ENCODE assay signal across 8 cellular contexts in genomic region chr11:94129505-94130335, GRCh38. TPM values are rescaled to one million over a fixed set of nuclear protein-coding genes. Genes with fewer than 3 reads are reported as not detected.
DNase-seq lines count a peak whose midpoint lies in the region; ATAC-seq, FAIRE-seq and TF ChIP-seq lines count a peak whose summit lies in the region.

No MANE protein-coding gene starts in this region.

- no peaks in the 10 kb centered on the region for H3K36me3 ChIP-seq in cardiac muscle cell
- H3K36me3 ChIP-seq in SJSA1, result peaks cover 6% of the 10 kb centered on the region
- H3K36me3 ChIP-seq in gastroesophageal sphincter, result no peaks in the 10 kb centered on the region

- no peak for ATAC-seq in left ventricle myocardium superior
- peak; percentile 78 for ATAC-seq in gastroesophageal sphincter
- ATAC-seq in sciatic nerve, result peak; percentile 77
- no peak for ATAC-seq in GM19452 (IDR thresholded peaks at IDR 0.05; ENCODE audit: unreplicated experiment)

- no peaks in the 10 kb centered on the region for H3K27me3 ChIP-seq in cardiac muscle cell
- H3K27me3 ChIP-seq in SJSA1 (replicated peaks), result no peaks in the 10 kb centered on the region
- no peaks in the 10 kb centered on the region for H3K27me3 ChIP-seq in gastroesophageal sphincter

- H3K27ac ChIP-seq in cardiac muscle cell, result peak overlapping the region; percentile 97
- H3K27ac ChIP-seq in SJSA1, result peak overlapping the region; percentile 96
- H3K27ac ChIP-seq in gastroesophageal sphincter, result peak overlapping the region; percentile 62 to 97 (median 92)

- H3K9me3 ChIP-seq in cardiac muscle cell (ENCODE audit: low read depth), result no peaks in the 10 kb centered on the region
- H3K9me3 ChIP-seq in SJSA1 (replicated peaks), result no peaks in the 10 kb centered on the region
- no peaks in the 10 kb centered on the region for H3K9me3 ChIP-seq in gastroesophageal sphincter

- H3K4me1 ChIP-seq in cardiac muscle cell (ENCODE audit: low read depth), result peaks cover 17% of the 10 kb centered on the region
- peaks cover 33% of the 10 kb centered on the region for H3K4me1 ChIP-seq in SJSA1 (replicated peaks)
- H3K4me1 ChIP-seq in gastroesophageal sphincter, result peaks cover 6 to 60% (median 28%) of the 10 kb centered on the region in 3 donors

- DNase-seq in cardiac muscle cell (ENCODE audit: low read depth in 1 of 2, low spot score in 1 of 2) (peak in 1 of 2 donors; percentile 34), left ventricle myocardium superior (no peak), SJSA1 (ENCODE audit: low read depth in 1 of 2, low spot score in 2 of 2) (peak in 1 of 2 experiments; percentile 41), sciatic nerve (ENCODE audit: low spot score) (no peak), D721Med (ENCODE audit: insufficient read length, low spot score) (no peak), hepatic stellate cell (ENCODE audit: low spot score) (no peak)

- 7 to 11% methylated on average over 6 to 8 of the region's 21 CpGs for WGBS in gastroesophageal sphincter (ENCODE audit: low coverage in 1 of 2), 2 donors

- H3K4me3 ChIP-seq in cardiac muscle cell, result peak overlapping the region; percentile 98
- peak overlapping the region; percentile 97 for H3K4me3 ChIP-seq in SJSA1
- peak overlapping the region; percentile 54 to 87 for H3K4me3 ChIP-seq in gastroesophageal sphincter

- TF ChIP-seq CTCF in cardiac muscle cell (IDR thresholded peaks at IDR 0.05; ENCODE audit: low read depth, low read length), result no peak
- TF ChIP-seq CTCF in gastroesophageal sphincter (IDR thresholded peaks at IDR 0.05), result no peak
- TF ChIP-seq CTCF in D721Med (IDR thresholded peaks at IDR 0.05; ENCODE audit: insufficient read depth, missing control alignments), result no peak

- FAIRE-seq in D721Med (lab: Jason Lieb, UNC), result no peak

- TF ChIP-seq EP300 in gastroesophageal sphincter (IDR thresholded peaks at IDR 0.05), result no peak

- no peak for TF ChIP-seq POLR2A in gastroesophageal sphincter (IDR thresholded peaks at IDR 0.05)

- intact Hi-C loops in left ventricle myocardium superior (cut with micrococcal nuclease), result no loop called here
- intact Hi-C loops in sciatic nerve (cut with DNase I), result no loop called here

RNA-seq across cellular contexts. Expression of gene PANX1, which starts 1.1 kb away (rescaled TPM):
- 16.5 and 18.9 TPM in 2 replicates for total RNA-seq in cardiac muscle cell
- polyA plus RNA-seq in cardiac muscle cell, result 7.3 and 13.0 TPM in 2 replicates
- total RNA-seq in left ventricle myocardium superior, result 17.4 TPM
- 35.3 and 36.9 TPM in 2 replicates for total RNA-seq in SJSA1 (2014; rRNA removed; shearing (Covaris generic))
- total RNA-seq in gastroesophageal sphincter, result 10 to 100 TPM; 29.9 to 43.2 (median 35.9) TPM
- 18.3 TPM for total RNA-seq in sciatic nerve

Comparison
In these comparisons a context has a peak if more than half of its experiments do, and no peak if none do; other contexts are left out.
1. ATAC-seq: peak in gastroesophageal sphincter (single experiment) and sciatic nerve (single experiment); none in left ventricle myocardium superior (single experiment) and GM19452 (single experiment).
2. Peak in every context shown above with its lines, with median percentiles within 50 percentile points of each other: H3K27ac ChIP-seq and H3K4me3 ChIP-seq.